Comparison of ENCODE assay signal across 12 cellular contexts in the genomic region with DNA sequence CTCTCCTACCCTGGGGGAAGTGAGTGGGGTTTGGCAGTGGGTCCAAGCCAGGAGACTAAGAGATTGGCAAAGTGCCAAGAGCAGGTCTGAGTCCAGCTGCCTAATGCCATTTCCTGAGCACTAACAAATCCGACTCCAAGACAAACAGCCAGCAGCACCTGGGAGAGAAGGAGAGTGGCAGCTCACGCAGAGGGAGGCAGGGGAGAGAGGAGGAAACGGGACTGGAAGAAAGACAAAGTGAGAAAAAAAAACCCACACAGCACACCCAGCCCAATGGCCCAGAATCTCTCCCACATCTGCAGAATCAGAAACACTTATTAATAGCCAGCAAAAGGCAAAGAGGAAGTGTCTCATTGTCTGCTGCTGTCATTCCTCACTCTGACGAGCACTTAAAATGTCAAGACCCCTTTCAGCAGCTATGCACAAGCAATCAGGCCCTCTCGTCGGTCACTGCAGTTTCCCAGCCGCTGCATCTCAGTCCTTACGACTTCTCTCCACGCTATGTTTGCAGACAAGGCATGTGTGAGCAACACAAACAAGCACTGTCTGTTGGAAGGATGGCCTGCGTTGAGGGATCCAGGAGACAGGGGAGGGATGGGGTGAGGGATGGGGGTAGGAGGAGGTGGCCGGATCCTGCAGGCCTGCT.
A peak's percentile ranks its signal among the peaks of the same experiment; 100 is the strongest.
DNase-seq lines count a peak whose midpoint lies in the region; ATAC-seq and TF ChIP-seq lines count a peak whose summit lies in the region.
"Had no signal": no experiment of that assay in that cellular context is flagged by ENCODE, and none has a peak within 500 bp of the region (broad histone marks: within the 10 kb centered on the region; RNA-seq: fewer than 3 reads in every experiment).

No MANE protein-coding gene starts in this region.

- intact Hi-C loops in left colon (cut with DNase I, micrococcal nuclease), result no loop called here

- ATAC-seq in left colon (no peak), T-cell (replicated peaks in 1 of 4) (no peak), GM19351 (IDR thresholded peaks at IDR 0.05; ENCODE audit: unreplicated experiment) (no peak)
- ATAC-seq: left ventricle myocardium superior had no signal

- DNase-seq in GM10248 (ENCODE audit: extremely low spot score), result peak; percentile 37
- peak; percentile 85 for DNase-seq in NCI-H1417 treated with DMSO at 0.1 percent for 48 hours (lab: John Stamatoyannopoulos, UW)
- no peak for DNase-seq in left colon
- DNase-seq in T-cell, result no peak
- no peak for DNase-seq in activated naive CD4-positive, alpha-beta T cell treated with anti-CD3 and anti-CD28 coated beads, Interleukin-2, amount 50 U/mL, for 16 hours
- DNase-seq: activated CD4-positive, alpha-beta T cell treated with anti-CD3 and anti-CD28 coated beads for 1 hour; activated gamma-delta T cell treated with Interleukin-2 at 50 U/mL for 16 hours; CD8-positive, alpha-beta memory T cell; left ventricle myocardium superior had no signal

- POLR2A ChIA-PET in GM10248 (lab: Yijun Ruan, JAX), result no interaction called here
- POLR2A ChIA-PET in T-cell (lab: Charles Lee), result no interaction called here

- peaks cover 30% of the 10 kb centered on the region for H3K27me3 Mint-ChIP-seq in nephron (ENCODE audit: low read depth)
- peaks cover 4 to 7% of the 10 kb centered on the region in 2 donors for H3K27me3 Mint-ChIP-seq in T-cell

- H3K4me3 Mint-ChIP-seq in nephron (no peak overlapping the region), T-cell (no peak overlapping the region)
- H3K4me3 Mint-ChIP-seq: CD8-positive, alpha-beta memory T cell had no signal

- H3K27ac Mint-ChIP-seq in nephron (peak overlapping the region; percentile 14 to 62 (median 21)), T-cell (no peak overlapping the region)

- TF ChIP-seq CTCF in GM10248 (IDR thresholded peaks at IDR 0.05; ENCODE audit: control extremely low read depth, extremely low read depth, low read depth, missing control alignments) (no peak), nephron (IDR thresholded peaks at IDR 0.05; ENCODE audit: unreplicated experiment in 3 of 3) (no peak)

- no peaks in the 10 kb centered on the region for H3K9me3 Mint-ChIP-seq in nephron
- H3K9me3 Mint-ChIP-seq in T-cell, result peaks cover 0 to 5% (median 0%) of the 10 kb centered on the region in 3 donors
- H3K9me3 Mint-ChIP-seq: CD8-positive, alpha-beta memory T cell had no signal

- peaks cover 42% of the 10 kb centered on the region for H3K4me1 Mint-ChIP-seq in nephron
- no peaks in the 10 kb centered on the region for H3K4me1 Mint-ChIP-seq in T-cell
- H3K4me1 Mint-ChIP-seq: CD8-positive, alpha-beta memory T cell had no signal

- CTCF ChIA-PET in GM10248 (lab: Yijun Ruan, JAX), result interaction anchor here (0.7 to 1.4 kb wide), 2 partner anchors 12 to 14 kb away, joined by 3 read pairs; no protein-coding TSS in a partner anchor
- CTCF ChIA-PET in T-cell (lab: Charles Lee), result no interaction called here

- H3K36me3 Mint-ChIP-seq in nephron (ENCODE audit: low read depth) (no peaks in the 10 kb centered on the region), T-cell (no peaks in the 10 kb centered on the region)
- H3K36me3 Mint-ChIP-seq: CD8-positive, alpha-beta memory T cell had no signal

TF ChIP-seq in PFSK-1, 5 proteins besides CTCF, POLR2A, EP300 and RAD21:
- peak; percentile 42; the same call in 1 of the 2 replicates for TF ChIP-seq SIN3A (IDR thresholded peaks at IDR 0.05; ENCODE audit: borderline replicate concordance, insufficient read depth, low read length)
- no peak; the same call in 1 of the 2 replicates for TF ChIP-seq TAF1 (IDR thresholded peaks at IDR 0.05; ENCODE audit: borderline replicate concordance, insufficient read depth, low read length)
- no peak for TF ChIP-seq FOXP2 (optimal IDR thresholded peaks at IDR 0.05; ENCODE audit: borderline replicate concordance, extremely low read depth, extremely low read length, insufficient read depth)
- TF ChIP-seq POLR2AphosphoS5 (IDR thresholded peaks at IDR 0.05; ENCODE audit: low read depth, low read length), result peak; percentile 48; the same call in 1 of the 2 replicates
- 0 out of 4 replicates have a peak, but pooled peaks of 1 of the 2 experiments have one; percentile 13 for TF ChIP-seq REST (IDR thresholded peaks at IDR 0.05; ENCODE audit: insufficient read depth in 1 of 2, low read depth in 2 of 2, low read length in 2 of 2)

Comparison
In these comparisons a context has a peak if more than half of its experiments do, and no peak if none do; other contexts are left out.
1. DNase-seq: peak in GM10248 (single experiment) and NCI-H1417 treated with DMSO at 0.1 percent for 48 hours (single experiment); none in left colon (0 of 2), T-cell (0 of 34) and activated naive CD4-positive, alpha-beta T cell treated with anti-CD3 and anti-CD28 coated beads, Interleukin-2, amount 50 U/mL, for 16 hours (single experiment).
2. H3K27ac Mint-ChIP-seq: peak in nephron (3 of 3); none in T-cell (0 of 2).